Comparison of ENCODE assay signal across 8 cellular contexts in genomic region chr16:84648595-84649510, GRCh38. TPM values are rescaled to one million over a fixed set of nuclear protein-coding genes. Genes with fewer than 3 reads are reported as not detected.
A peak's percentile ranks its signal among the peaks of the same experiment; 100 is the strongest.
DNase-seq lines count a peak whose midpoint lies in the region; ATAC-seq and TF ChIP-seq lines count a peak whose summit lies in the region.

No MANE protein-coding gene starts in this region.

- in situ Hi-C loops in GM13977 (cut with MboI; ENCODE audit: low pct_unique_long_range_greater_than_20kb, low sequenced_read_pairs, unreplicated experiment), result loop anchor here (25.0 kb wide), 1 partner anchor 313 kb away; no protein-coding TSS in a partner anchor

- 3 to 4% methylated on average over 64 to 76 of the region's 96 CpGs for WGBS in heart right ventricle, 2 donors
- WGBS in psoas muscle, 3 donors, result 1 to 8% (median 2%) methylated on average over 33 to 95 of the region's 96 CpGs

- H3K36me3 Mint-ChIP-seq in activated naive CD4-positive, alpha-beta T cell treated with anti-CD3 and anti-CD28 coated beads, Interleukin-2, amount 10 ng/mL, durations not matched to agents 7 days and 5 days, result peaks cover 41% of the 10 kb centered on the region

- TF ChIP-seq CTCF in GM13977 (IDR thresholded peaks at IDR 0.05; ENCODE audit: extremely low read depth, insufficient read depth, missing control alignments) (no peak), HEK293 (tag by site-specific recombination; IDR thresholded peaks at IDR 0.05) (no peak), heart right ventricle (IDR thresholded peaks at IDR 0.05) (no peak), psoas muscle (IDR thresholded peaks at IDR 0.05) (no peak)

- H3K4me3 Mint-ChIP-seq in activated naive CD4-positive, alpha-beta T cell treated with anti-CD3 and anti-CD28 coated beads, Interleukin-2, amount 10 ng/mL, durations not matched to agents 7 days and 5 days, result peak overlapping the region; percentile 78

- H3K36me3 ChIP-seq in HEK293 (ENCODE audit: control insufficient read depth in 2 of 2, insufficient read depth in 1 of 2, low read length in 2 of 2), result peaks cover 4 to 32% of the 10 kb centered on the region in 2 experiments; a peak in 2 of 3 replicates
- peaks cover 0 to 34% (median 14%) of the 10 kb centered on the region in 9 donors for H3K36me3 ChIP-seq in heart right ventricle
- peaks cover 0 to 29% of the 10 kb centered on the region in 2 donors for H3K36me3 ChIP-seq in psoas muscle (ENCODE audit: insufficient read depth in 1 of 2, low read depth in 1 of 2)

- H3K27ac Mint-ChIP-seq in activated naive CD4-positive, alpha-beta T cell treated with anti-CD3 and anti-CD28 coated beads, Interleukin-2, amount 10 ng/mL, durations not matched to agents 7 days and 5 days, result peak overlapping the region; percentile 64

- POLR2A ChIA-PET in HEK293 (lab: Yijun Ruan, JAX), result interaction anchor here (1.0 to 1.5 kb wide), 2 partner anchors 16 to 72 kb away, joined by 3 read pairs; no protein-coding TSS in a partner anchor

- H3K9me3 ChIP-seq in HEK293 (ENCODE audit: control insufficient read depth, insufficient read depth, low read depth, low read length) (no peaks in the 10 kb centered on the region), heart right ventricle (no peaks in the 10 kb centered on the region), psoas muscle (no peaks in the 10 kb centered on the region)

- H3K9me3 Mint-ChIP-seq in activated naive CD4-positive, alpha-beta T cell treated with anti-CD3 and anti-CD28 coated beads, Interleukin-2, amount 10 ng/mL, durations not matched to agents 7 days and 5 days, result no peaks in the 10 kb centered on the region

- DNase-seq in GM13977 (ENCODE audit: low spot score) (peak; percentile 90), NOMO-1 treated with DMSO at 0.1 percent for 48 hours (lab: John Stamatoyannopoulos, UW; ENCODE audit: unreplicated experiment) (peak; percentile 9), heart right ventricle (peak; percentile 52 to 61), psoas muscle (peak; percentile 41 to 65), T1000 (lab: John Stamatoyannopoulos, UW) (no peak), NCI-H2196 (lab: John Stamatoyannopoulos, UW; ENCODE audit: unreplicated experiment) (no peak)
- DNase-seq in activated naive CD4-positive, alpha-beta T cell treated with anti-CD3 and anti-CD28 coated beads, Interleukin-2, amount 10 ng/mL, durations not matched to agents 7 days and 5 days, result peak; percentile 62

- intact Hi-C loops in heart right ventricle (cut with DNase I) (loop anchor here in 1 of 10 donors (10.0 kb wide), 1 partner anchor 326 kb away; no protein-coding TSS in a partner anchor), psoas muscle (cut with DNase I) (loop anchor here in 1 of 2 donors (5.0 kb wide), 1 partner anchor 273 kb away; no protein-coding TSS in a partner anchor)

- no peak overlapping the region; the same call in 1 of the 2 replicates for H3K27ac ChIP-seq in HEK293 (ENCODE audit: extremely low read depth, low read depth, low read length)
- H3K27ac ChIP-seq in heart right ventricle, result peak overlapping the region; percentile 88 to 97 (median 92)
- peak overlapping the region; percentile 70 for H3K27ac ChIP-seq in psoas muscle

- peak; percentile 18 to 66 (median 58) for ATAC-seq in heart right ventricle
- peak; percentile 40 to 58 (median 50) for ATAC-seq in psoas muscle

- H3K27me3 ChIP-seq in heart right ventricle (no peaks in the 10 kb centered on the region), psoas muscle (ENCODE audit: insufficient read depth in 3 of 3, low read length in 2 of 3) (no peaks in the 10 kb centered on the region)

- H3K27me3 Mint-ChIP-seq in activated naive CD4-positive, alpha-beta T cell treated with anti-CD3 and anti-CD28 coated beads, Interleukin-2, amount 10 ng/mL, durations not matched to agents 7 days and 5 days, result peaks cover 46% of the 10 kb centered on the region

- no peaks in the 10 kb centered on the region for H3K4me1 ChIP-seq in HEK293 (ENCODE audit: control insufficient read depth, insufficient read depth, low read length)
- peaks cover 2 to 31% (median 23%) of the 10 kb centered on the region in 9 donors for H3K4me1 ChIP-seq in heart right ventricle
- peaks cover under 1% of the 10 kb centered on the region for H3K4me1 ChIP-seq in psoas muscle

- H3K4me1 Mint-ChIP-seq in activated naive CD4-positive, alpha-beta T cell treated with anti-CD3 and anti-CD28 coated beads, Interleukin-2, amount 10 ng/mL, durations not matched to agents 7 days and 5 days, result peaks cover 55% of the 10 kb centered on the region

- H3K4me3 ChIP-seq in HEK293 (ENCODE audit: low read depth, low read length), result peak overlapping the region; percentile 56
- H3K4me3 ChIP-seq in heart right ventricle, result peak overlapping the region; percentile 47 to 100 (median 81)
- peak overlapping the region; percentile 75 for H3K4me3 ChIP-seq in psoas muscle

- CTCF ChIA-PET in HEK293 (lab: Yijun Ruan, JAX), result interaction anchor here (1.0 to 2.8 kb wide), 3 partner anchors 23 to 138 kb away, joined by 3 to 13 read pairs (median 3); no protein-coding TSS in a partner anchor
- CTCF ChIA-PET in activated naive CD4-positive, alpha-beta T cell treated with anti-CD3 and anti-CD28 coated beads, Interleukin-2, amount 10 ng/mL, durations not matched to agents 7 days and 5 days (lab: Charles Lee), result interaction anchor here (1.1 to 1.8 kb wide), 4 partner anchors 77 to 91 kb away, joined by 3 to 4 read pairs (median 4); no protein-coding TSS in a partner anchor

TF ChIP-seq in HEK293, 187 proteins besides CTCF, POLR2A, EP300 and RAD21:
- peak; percentile 40 for TF ChIP-seq ZFHX2 (tag by site-specific recombination; conservative IDR thresholded peaks at IDR 0.05)
- no peak for TF ChIP-seq ZSCAN4 (tag by site-specific recombination; IDR thresholded peaks at IDR 0.05)
- TF ChIP-seq ZXDB (tag by site-specific recombination; IDR thresholded peaks at IDR 0.05), result 0 out of 2 replicates have a peak, but pooled peaks have one; percentile 19
- peak; percentile 47 for TF ChIP-seq ZIC2 (tag by site-specific recombination; IDR thresholded peaks at IDR 0.05)
- TF ChIP-seq ZBTB20 (tag by site-specific recombination; IDR thresholded peaks at IDR 0.05), result peak; percentile 24; the same call in 1 of the 2 replicates
- TF ChIP-seq INSM2 (tag by site-specific recombination; IDR thresholded peaks at IDR 0.05), result no peak
- TF ChIP-seq KLF1 (tag by site-specific recombination; IDR thresholded peaks at IDR 0.05), result no peak
- TF ChIP-seq ZNF335 (tag by site-specific recombination; conservative IDR thresholded peaks at IDR 0.05), result peak; percentile 55
- TF ChIP-seq ZBTB7A (tag by site-specific recombination; IDR thresholded peaks at IDR 0.05; ENCODE audit: low read depth), result no peak
- peak; percentile 92 for TF ChIP-seq ZNF341 (tag by site-specific recombination; IDR thresholded peaks at IDR 0.05; ENCODE audit: low read depth)
- 0 out of 2 replicates have a peak, but pooled peaks have one; percentile 20 for TF ChIP-seq SCRT2 (tag by site-specific recombination; IDR thresholded peaks at IDR 0.05)
- TF ChIP-seq OVOL3 (tag by site-specific recombination; IDR thresholded peaks at IDR 0.05), result no peak
- TF ChIP-seq ZBTB26 (tag by site-specific recombination; optimal IDR thresholded peaks at IDR 0.05), result peak; percentile 15
- TF ChIP-seq ZNF10 (tag by site-specific recombination; IDR thresholded peaks at IDR 0.05), result 0 out of 2 replicates have a peak, but pooled peaks have one; percentile 27
- no peak for TF ChIP-seq ZNF510 (tag by site-specific recombination; IDR thresholded peaks at IDR 0.05; ENCODE audit: insufficient replicate concordance)

RNA-seq across cellular contexts. Expression of gene KLHL36, which starts 0.5 kb away (rescaled TPM):
- total RNA-seq in heart right ventricle (10 to 100 TPM; 40.0 to 77.9 (median 58.4) TPM), psoas muscle (10 to 100 TPM; 13.1 to 19.3 (median 15.9) TPM)
- polyA plus RNA-seq in heart right ventricle (10 to 100 TPM; 14.7 to 19.5 TPM), psoas muscle (10 to 100 TPM in 2 of 3 donors, 1 to 10 TPM in 1; 5.9 to 11.2 (median 11.1) TPM)

RNA-seq across cellular contexts. Expression of gene COTL1, which starts 31.0 kb away (rescaled TPM):
- total RNA-seq in heart right ventricle (10 to 100 TPM in 5 of 10 donors, 1 to 10 TPM in 5; 6.4 to 72.9 (median 9.7) TPM), psoas muscle (10 to 100 TPM in 2 of 4 donors, 1 to 10 TPM in 2; 7.0 to 11.9 (median 10.4) TPM)
- polyA plus RNA-seq in heart right ventricle (10 to 100 TPM in 1 of 2 donors, 1 to 10 TPM in 1; 8.6 to 24.0 TPM), psoas muscle (10 to 100 TPM in 1 of 3 donors, 1 to 10 TPM in 2; 6.1 to 44.5 (median 7.1) TPM)

RNA-seq across cellular contexts. Expression of gene USP10, which starts 50.9 kb away (rescaled TPM):
- total RNA-seq in heart right ventricle, result 10 to 100 TPM; 59.5 to 82.9 (median 65.4) TPM
- 10 to 100 TPM; 17.5 to 29.8 TPM for polyA plus RNA-seq in heart right ventricle
- 10 to 100 TPM; 57.1 to 93.0 (median 78.9) TPM for total RNA-seq in psoas muscle
- polyA plus RNA-seq in psoas muscle, result 10 to 100 TPM; 33.9 to 69.5 (median 69.2) TPM

Comparison
In these comparisons a context has a peak if more than half of its experiments do, and no peak if none do; other contexts are left out.
1. DNase-seq: peak in GM13977 (single experiment), NOMO-1 treated with DMSO at 0.1 percent for 48 hours (single experiment), activated naive CD4-positive, alpha-beta T cell treated with anti-CD3 and anti-CD28 coated beads, Interleukin-2, amount 10 ng/mL, durations not matched to agents 7 days and 5 days (single experiment), heart right ventricle (2 of 2) and psoas muscle (2 of 2); none in T1000 (single experiment) and NCI-H2196 (single experiment).
2. Peak in every context shown above with its lines, with median percentiles within 50 percentile points of each other: H3K4me3 ChIP-seq.